ENCODE assay signal across 2 cellular contexts in genomic region chr19:12687496-12688196, GRCh38.
TF ChIP-seq lines count a peak whose summit lies in the region.

Gene GNG14, plus strand, starts transcription at chr19:12687998. Its CDS starts 51 bp downstream, at chr19:12688049.

TF ChIP-seq in HCT116, 20 proteins besides CTCF, POLR2A, EP300 and RAD21:
- TF ChIP-seq ZFX (IDR thresholded peaks at IDR 0.05) (no peak), YY1 (IDR thresholded peaks at IDR 0.05; ENCODE audit: extremely low read depth, insufficient replicate concordance, low read depth, low read length) (no peak), SP1 (IDR thresholded peaks at IDR 0.05; ENCODE audit: low read depth) (no peak), ZNF274 (IDR thresholded peaks at IDR 0.05; ENCODE audit: low read depth, low read length) (no peak), EGR1 (IDR thresholded peaks at IDR 0.05; ENCODE audit: low read depth) (no peak), EZH2 (IDR thresholded peaks at IDR 0.05) (no peak), POLR2AphosphoS5 (IDR thresholded peaks at IDR 0.05; ENCODE audit: low read depth, low read length) (no peak), ELF1 (IDR thresholded peaks at IDR 0.05; ENCODE audit: borderline replicate concordance, low read depth) (no peak), TCF7L2 (IDR thresholded peaks at IDR 0.05; ENCODE audit: borderline replicate concordance, extremely low read depth, insufficient read depth, insufficient read length) (no peak), ZBTB33 (IDR thresholded peaks at IDR 0.05; ENCODE audit: extremely low read depth, insufficient replicate concordance, low read length) (no peak), EZH2phosphoT487 (IDR thresholded peaks at IDR 0.05; ENCODE audit: borderline replicate concordance) (no peak), FOSL1 (IDR thresholded peaks at IDR 0.05; ENCODE audit: low read depth) (no peak)
- TF ChIP-seq, protein P1, sequence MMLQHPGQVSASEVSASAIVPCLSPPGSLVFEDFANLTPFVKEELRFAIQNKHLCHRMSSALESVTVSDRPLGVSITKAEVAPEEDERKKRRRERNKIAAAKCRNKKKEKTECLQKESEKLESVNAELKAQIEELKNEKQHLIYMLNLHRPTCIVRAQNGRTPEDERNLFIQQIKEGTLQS (IDR thresholded peaks at IDR 0.05): no peak
- TF ChIP-seq, protein P2, sequence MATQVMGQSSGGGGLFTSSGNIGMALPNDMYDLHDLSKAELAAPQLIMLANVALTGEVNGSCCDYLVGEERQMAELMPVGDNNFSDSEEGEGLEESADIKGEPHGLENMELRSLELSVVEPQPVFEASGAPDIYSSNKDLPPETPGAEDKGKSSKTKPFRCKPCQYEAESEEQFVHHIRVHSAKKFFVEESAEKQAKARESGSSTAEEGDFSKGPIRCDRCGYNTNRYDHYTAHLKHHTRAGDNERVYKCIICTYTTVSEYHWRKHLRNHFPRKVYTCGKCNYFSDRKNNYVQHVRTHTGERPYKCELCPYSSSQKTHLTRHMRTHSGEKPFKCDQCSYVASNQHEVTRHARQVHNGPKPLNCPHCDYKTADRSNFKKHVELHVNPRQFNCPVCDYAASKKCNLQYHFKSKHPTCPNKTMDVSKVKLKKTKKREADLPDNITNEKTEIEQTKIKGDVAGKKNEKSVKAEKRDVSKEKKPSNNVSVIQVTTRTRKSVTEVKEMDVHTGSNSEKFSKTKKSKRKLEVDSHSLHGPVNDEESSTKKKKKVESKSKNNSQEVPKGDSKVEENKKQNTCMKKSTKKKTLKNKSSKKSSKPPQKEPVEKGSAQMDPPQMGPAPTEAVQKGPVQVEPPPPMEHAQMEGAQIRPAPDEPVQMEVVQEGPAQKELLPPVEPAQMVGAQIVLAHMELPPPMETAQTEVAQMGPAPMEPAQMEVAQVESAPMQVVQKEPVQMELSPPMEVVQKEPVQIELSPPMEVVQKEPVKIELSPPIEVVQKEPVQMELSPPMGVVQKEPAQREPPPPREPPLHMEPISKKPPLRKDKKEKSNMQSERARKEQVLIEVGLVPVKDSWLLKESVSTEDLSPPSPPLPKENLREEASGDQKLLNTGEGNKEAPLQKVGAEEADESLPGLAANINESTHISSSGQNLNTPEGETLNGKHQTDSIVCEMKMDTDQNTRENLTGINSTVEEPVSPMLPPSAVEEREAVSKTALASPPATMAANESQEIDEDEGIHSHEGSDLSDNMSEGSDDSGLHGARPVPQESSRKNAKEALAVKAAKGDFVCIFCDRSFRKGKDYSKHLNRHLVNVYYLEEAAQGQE (IDR thresholded peaks at IDR 0.05; ENCODE audit: low read depth): no peak

TF ChIP-seq in H1, 55 proteins besides CTCF, POLR2A, EP300 and RAD21:
- TF ChIP-seq, protein P3, sequence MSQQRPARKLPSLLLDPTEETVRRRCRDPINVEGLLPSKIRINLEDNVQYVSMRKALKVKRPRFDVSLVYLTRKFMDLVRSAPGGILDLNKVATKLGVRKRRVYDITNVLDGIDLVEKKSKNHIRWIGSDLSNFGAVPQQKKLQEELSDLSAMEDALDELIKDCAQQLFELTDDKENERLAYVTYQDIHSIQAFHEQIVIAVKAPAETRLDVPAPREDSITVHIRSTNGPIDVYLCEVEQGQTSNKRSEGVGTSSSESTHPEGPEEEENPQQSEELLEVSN (IDR thresholded peaks at IDR 0.05): 0 out of 2 replicates have a peak, but pooled peaks have one; percentile 26
- TF ChIP-seq NRF1 (IDR thresholded peaks at IDR 0.05; ENCODE audit: low read depth, low read length) (no peak), EZH2 (IDR thresholded peaks at IDR 0.05; ENCODE audit: low read depth, low read length, severe bottlenecking) (no peak), CHD7 (IDR thresholded peaks at IDR 0.05; ENCODE audit: insufficient replicate concordance, low read length) (no peak)
